Comparison of ENCODE assay signal across 8 cellular contexts in the genomic region with DNA sequence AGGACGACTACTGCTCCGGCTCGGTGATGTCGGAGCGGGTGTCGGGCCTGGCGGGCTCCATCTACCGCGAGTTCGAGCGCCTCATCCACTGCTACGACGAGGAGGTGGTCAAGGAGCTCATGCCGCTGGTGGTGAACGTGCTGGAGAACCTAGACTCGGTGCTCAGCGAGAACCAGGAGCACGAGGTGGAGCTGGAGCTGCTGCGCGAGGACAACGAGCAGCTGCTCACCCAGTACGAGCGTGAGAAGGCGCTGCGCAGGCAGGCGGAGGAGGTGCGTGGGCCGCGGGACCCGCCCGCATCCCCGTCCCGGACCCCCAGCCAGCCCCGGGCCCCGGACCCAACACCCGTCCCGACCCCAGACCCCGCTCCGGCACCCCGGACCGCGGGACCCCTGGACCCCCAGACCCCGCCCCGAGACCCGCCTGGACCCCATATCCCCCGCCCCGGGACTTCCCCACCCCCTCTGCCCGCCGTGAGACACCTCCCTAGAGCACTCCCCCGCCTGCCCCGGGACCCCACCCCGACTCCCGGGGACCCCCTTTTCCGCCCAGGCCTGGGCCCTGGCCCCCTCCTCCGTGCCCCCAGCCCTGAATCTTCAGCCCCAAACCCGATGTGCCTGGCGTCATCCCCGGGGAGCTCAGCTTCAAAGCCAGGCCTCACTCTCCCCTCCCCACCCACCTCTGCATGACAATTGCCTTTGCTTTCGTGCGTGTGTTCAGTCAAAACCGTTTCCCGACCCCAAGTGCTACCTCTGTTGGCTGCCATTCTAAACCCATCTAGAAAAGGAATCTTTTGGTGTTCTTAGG. TPM values are rescaled to one million over a fixed set of nuclear protein-coding genes. Genes with fewer than 3 reads are reported as not detected.
DNase-seq lines count a peak whose midpoint lies in the region; ATAC-seq and TF ChIP-seq lines count a peak whose summit lies in the region.

No MANE protein-coding gene starts in this region.

- no peaks in the 10 kb centered on the region for H3K9me3 Mint-ChIP-seq in Caco-2 (ENCODE audit: unreplicated experiment)
- no peaks in the 10 kb centered on the region for H3K9me3 Mint-ChIP-seq in nephron

- no peaks in the 10 kb centered on the region for H3K27me3 ChIP-seq in Caco-2 (replicated peaks; ENCODE audit: control insufficient read depth, insufficient read depth, low read length)
- no peaks in the 10 kb centered on the region for H3K27me3 ChIP-seq in esophagus (ENCODE audit: control insufficient read depth in 1 of 2, insufficient read depth in 2 of 2, low read length in 2 of 2)
- no peaks in the 10 kb centered on the region for H3K27me3 ChIP-seq in transverse colon

- POLR2A ChIA-PET in Caco-2 (lab: Charles Lee) = interaction anchor here (0.6 to 1.9 kb wide), 6 partner anchors 13 to 96 kb away, joined by 3 to 17 read pairs (median 5); a partner anchor contains a TSS

- H3K4me1 ChIP-seq in Caco-2 (no peaks in the 10 kb centered on the region; the same call in 1 of the 2 replicates), esophagus (ENCODE audit: control insufficient read depth in 2 of 2, insufficient read depth in 2 of 2, low read length in 1 of 2) (peaks cover 3 to 11% of the 10 kb centered on the region in 2 donors), transverse colon (peaks cover 12 to 34% (median 23%) of the 10 kb centered on the region in 4 donors)

- intact Hi-C loops in Caco-2 (cut with micrococcal nuclease; ENCODE audit: unreplicated experiment) = loop anchor here (5.0 kb wide), 1 partner anchor 94 kb away; a partner anchor contains a TSS
- intact Hi-C loops in transverse colon (cut with DNase I; ENCODE audit: low total_unique reads) = no loop called here

- CTCF ChIA-PET in Caco-2 (lab: Charles Lee) = interaction anchor here (0.7 to 1.7 kb wide), 14 partner anchors 15 to 449 kb away, joined by 3 to 35 read pairs (median 4); a partner anchor contains a TSS

- no peak for DNase-seq in Caco-2
- peak; percentile 51 for DNase-seq in LHCN-M2 (ENCODE audit: low read depth)
- DNase-seq in activated T-cell treated with anti-CD3 and anti-CD28 coated beads for 1 hour (ENCODE audit: low read depth) = peak; percentile 28
- DNase-seq in transverse colon = no peak
- no peak for DNase-seq in NCI-H1105 treated with DMSO at 0.1 percent for 48 hours (lab: John Stamatoyannopoulos, UW)

- no peaks in the 10 kb centered on the region for H3K9me3 ChIP-seq in Caco-2
- H3K9me3 ChIP-seq in esophagus (ENCODE audit: control insufficient read depth in 2 of 2, insufficient read depth in 1 of 2, low read depth in 1 of 2, low read length in 1 of 2) = no peaks in the 10 kb centered on the region
- no peaks in the 10 kb centered on the region for H3K9me3 ChIP-seq in transverse colon

- no TSS peak for BruUV-seq in Caco-2 (replicated peaks; lab: Mats Ljungman, UMichigan)

- in situ Hi-C loops in transverse colon (cut with MboI; ENCODE audit: low pct_ligation_motif_present in 1 of 4, low pct_unique_long_range_greater_than_20kb in 1 of 4, low sequenced_read_pairs in 3 of 4) = no loop called here

- TF ChIP-seq CTCF in Caco-2 (IDR thresholded peaks at IDR 0.05; ENCODE audit: insufficient read depth in 1 of 2, low read depth in 1 of 2, low read length in 1 of 2, severe bottlenecking in 1 of 2, unreplicated experiment in 1 of 2) (no peak), nephron (IDR thresholded peaks at IDR 0.05; ENCODE audit: unreplicated experiment in 3 of 3) (no peak), transverse colon (IDR thresholded peaks at IDR 0.05) (no peak)

- peaks cover 1% of the 10 kb centered on the region; the same call in 1 of the 2 replicates for H3K36me3 ChIP-seq in Caco-2 (ENCODE audit: control insufficient read depth, insufficient read depth, low read length)
- peaks cover 0 to 4% of the 10 kb centered on the region in 2 donors for H3K36me3 ChIP-seq in esophagus (ENCODE audit: control insufficient read depth in 2 of 2, insufficient read depth in 2 of 2, low read length in 1 of 2)
- H3K36me3 ChIP-seq in transverse colon = peaks cover 0 to 4% (median 0%) of the 10 kb centered on the region in 4 donors

- no peak for TF ChIP-seq POLR2A in transverse colon (IDR thresholded peaks at IDR 0.05)

- peak overlapping the region; percentile 89 for H3K4me3 Mint-ChIP-seq in Caco-2 (ENCODE audit: unreplicated experiment)
- peak overlapping the region; percentile 94 to 96 (median 95) for H3K4me3 Mint-ChIP-seq in nephron

- TF ChIP-seq EP300 in transverse colon (IDR thresholded peaks at IDR 0.05; ENCODE audit: low read depth) = no peak

- peak overlapping the region; percentile 82 to 88 for H3K27ac ChIP-seq in esophagus (ENCODE audit: low read depth in 2 of 2, low read length in 1 of 2)
- H3K27ac ChIP-seq in transverse colon = peak overlapping the region; percentile 94 to 99 (median 95)

- H3K36me3 Mint-ChIP-seq in Caco-2 (ENCODE audit: insufficient read depth, unreplicated experiment) = peaks cover 55% of the 10 kb centered on the region
- H3K36me3 Mint-ChIP-seq in nephron (ENCODE audit: low read depth) = peaks cover 9% of the 10 kb centered on the region

- H3K4me1 Mint-ChIP-seq in Caco-2 (ENCODE audit: low read depth, unreplicated experiment) = peaks cover 8% of the 10 kb centered on the region
- H3K4me1 Mint-ChIP-seq in nephron = peaks cover 25% of the 10 kb centered on the region

- H3K4me3 ChIP-seq in Caco-2 (ENCODE audit: low read depth, low read length) (peak overlapping the region; percentile 99), esophagus (ENCODE audit: low read depth in 1 of 2, low read length in 2 of 2) (peak overlapping the region; percentile 71 to 87), transverse colon (peak overlapping the region; percentile 72 to 92 (median 86))

- 1% methylated on average over 46 to 62 of the region's 62 CpGs for WGBS in esophagus, 2 donors
- WGBS in transverse colon (ENCODE audit: low coverage in 1 of 2), 2 donors = 1% methylated on average over 22 of the region's 62 CpGs; no CpG with 5 or more reads in 1 of the 2 donors

- H3K27me3 Mint-ChIP-seq in Caco-2 (ENCODE audit: insufficient read depth, unreplicated experiment) (no peaks in the 10 kb centered on the region), nephron (ENCODE audit: low read depth) (no peaks in the 10 kb centered on the region)

- ATAC-seq in GM21717 (IDR thresholded peaks at IDR 0.05; ENCODE audit: unreplicated experiment) = peak; percentile 28

- H3K27ac Mint-ChIP-seq in Caco-2 (ENCODE audit: unreplicated experiment) (peak overlapping the region; percentile 98), nephron (peak overlapping the region; percentile 78 to 92 (median 86))

RNA-seq across cellular contexts. Expression of a gene that starts 0.6 kb away (rescaled TPM):
- 60.5 and 74.9 TPM in 2 replicates for total RNA-seq in Caco-2 (2022)
- 45.9 and 55.4 TPM in 2 replicates for total RNA-seq in LHCN-M2 (2014; rRNA removed)
- 31.4 TPM for polyA plus RNA-seq in LHCN-M2 (2012)
- polyA plus RNA-seq in esophagus = 10 to 100 TPM; 21.6 to 73.8 TPM
- 100 to 1,000 TPM in 2 of 4 donors, 10 to 100 TPM in 2; 74.0 to 250 (median 138) TPM for total RNA-seq in transverse colon

RNA-seq across cellular contexts. Expression of a gene that starts 28.5 kb away (rescaled TPM):
- total RNA-seq in Caco-2 (2022) = 170 and 178 TPM in 2 replicates
- total RNA-seq in LHCN-M2 (2014; rRNA removed) = 59.1 and 62.8 TPM in 2 replicates
- 49.4 TPM for polyA plus RNA-seq in LHCN-M2 (2012)
- polyA plus RNA-seq in esophagus = 10 to 100 TPM; 20.5 to 31.0 TPM
- 10 to 100 TPM; 12.0 to 31.5 (median 25.1) TPM for total RNA-seq in transverse colon

Comparison
In these comparisons a context has a peak if more than half of its experiments do, and no peak if none do; other contexts are left out.
1. DNase-seq: peak in LHCN-M2 (single experiment) and activated T-cell treated with anti-CD3 and anti-CD28 coated beads for 1 hour (single experiment); none in Caco-2 (0 of 2), transverse colon (single experiment) and NCI-H1105 treated with DMSO at 0.1 percent for 48 hours (single experiment).
2. Peak in every context shown above with its lines, with median percentiles within 50 percentile points of each other: H3K4me3 ChIP-seq.